Comparison of ENCODE assay signal across 2 cellular contexts in the genomic region with DNA sequence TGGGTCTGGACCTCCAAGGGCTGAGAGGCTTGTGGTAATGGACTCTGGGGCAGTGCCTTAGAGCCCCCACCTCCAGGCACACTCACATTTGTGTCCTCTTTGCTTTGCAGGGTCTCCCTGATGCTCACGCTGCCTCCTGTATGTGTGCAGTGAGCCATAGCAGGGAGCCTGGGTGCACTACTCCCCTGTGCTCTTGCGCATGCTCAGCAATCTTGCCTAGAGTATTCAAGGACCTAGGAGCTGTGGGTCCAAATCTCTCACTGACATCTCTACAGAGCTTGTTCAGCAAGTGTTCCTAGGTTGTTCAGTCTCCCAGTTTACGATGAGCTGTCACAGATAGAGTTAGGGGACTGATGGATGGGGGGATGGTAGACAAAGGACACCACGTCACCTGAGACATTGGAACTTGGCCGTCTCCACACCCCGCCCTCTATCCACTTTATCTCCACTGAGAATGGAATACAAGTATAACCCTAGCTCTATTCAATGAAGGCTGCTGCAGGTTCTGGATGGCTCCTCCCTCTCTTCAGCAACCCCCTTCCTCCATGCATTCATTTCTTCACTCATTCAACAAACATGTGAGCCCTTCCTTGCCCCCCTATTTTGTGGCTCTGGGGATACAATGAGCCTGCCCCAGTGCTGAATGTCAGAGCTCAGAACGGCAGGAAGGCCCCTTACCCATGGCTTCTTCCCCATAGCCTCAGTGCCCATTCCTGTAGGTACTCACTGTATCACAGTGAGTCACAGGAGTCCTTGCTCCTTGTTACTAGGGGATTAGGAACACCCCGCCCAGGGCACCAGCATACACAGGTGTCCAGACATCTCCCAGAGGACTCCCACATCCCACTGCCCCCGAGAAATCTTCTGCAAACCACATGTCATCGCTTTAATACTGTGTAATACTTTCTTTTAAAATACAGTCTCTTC.
A peak's percentile ranks its signal among the peaks of the same experiment; 100 is the strongest.
TF ChIP-seq lines count a peak whose summit lies in the region.

No MANE protein-coding gene starts in this region.

TF ChIP-seq in A549, 52 proteins besides CTCF, POLR2A, EP300 and RAD21:
- TF ChIP-seq NPAS2 (CRISPR knock-in tag; IDR thresholded peaks at IDR 0.05; ENCODE audit: borderline replicate concordance) (no peak), HMGXB4 (CRISPR knock-in tag; IDR thresholded peaks at IDR 0.05; ENCODE audit: borderline replicate concordance) (no peak), MAFK (IDR thresholded peaks at IDR 0.05; ENCODE audit: partially characterized antibody) (peak; percentile 30), RFX5 (IDR thresholded peaks at IDR 0.05) (no peak), RNF2 (IDR thresholded peaks at IDR 0.05; ENCODE audit: borderline replicate concordance, low read depth) (no peak), JUN (IDR thresholded peaks at IDR 0.05) (no peak)

TF ChIP-seq in K562, 482 proteins besides CTCF, POLR2A, EP300 and RAD21:
- TF ChIP-seq NFIX (CRISPR knock-in tag; IDR thresholded peaks at IDR 0.05; ENCODE audit: low read depth) (no peak), TARDBP (IDR thresholded peaks at IDR 0.05) (no peak), PCBP1 (IDR thresholded peaks at IDR 0.05; ENCODE audit: low read depth, low read length, poor library complexity, severe bottlenecking) (no peak), XRCC3 (IDR thresholded peaks at IDR 0.05) (no peak), ZC3H4 (CRISPR knock-in tag; IDR thresholded peaks at IDR 0.05; ENCODE audit: borderline replicate concordance) (no peak), KLF16 (IDR thresholded peaks at IDR 0.05) (no peak), NRF1 (conservative IDR thresholded peaks at IDR 0.05 in 1 of 2, IDR thresholded peaks at IDR 0.05 in 1 of 2) (peak; percentile 85 to 88)
- TF ChIP-seq, protein P1, sequence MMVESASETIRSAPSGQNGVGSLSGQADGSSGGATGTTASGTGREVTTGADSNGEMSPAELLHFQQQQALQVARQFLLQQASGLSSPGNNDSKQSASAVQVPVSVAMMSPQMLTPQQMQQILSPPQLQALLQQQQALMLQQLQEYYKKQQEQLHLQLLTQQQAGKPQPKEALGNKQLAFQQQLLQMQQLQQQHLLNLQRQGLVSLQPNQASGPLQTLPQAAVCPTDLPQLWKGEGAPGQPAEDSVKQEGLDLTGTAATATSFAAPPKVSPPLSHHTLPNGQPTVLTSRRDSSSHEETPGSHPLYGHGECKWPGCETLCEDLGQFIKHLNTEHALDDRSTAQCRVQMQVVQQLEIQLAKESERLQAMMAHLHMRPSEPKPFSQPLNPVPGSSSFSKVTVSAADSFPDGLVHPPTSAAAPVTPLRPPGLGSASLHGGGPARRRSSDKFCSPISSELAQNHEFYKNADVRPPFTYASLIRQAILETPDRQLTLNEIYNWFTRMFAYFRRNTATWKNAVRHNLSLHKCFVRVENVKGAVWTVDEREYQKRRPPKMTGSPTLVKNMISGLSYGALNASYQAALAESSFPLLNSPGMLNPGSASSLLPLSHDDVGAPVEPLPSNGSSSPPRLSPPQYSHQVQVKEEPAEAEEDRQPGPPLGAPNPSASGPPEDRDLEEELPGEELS (CRISPR knock-in tag; IDR thresholded peaks at IDR 0.05; ENCODE audit: borderline replicate concordance): no peak
